In the genomic region with DNA sequence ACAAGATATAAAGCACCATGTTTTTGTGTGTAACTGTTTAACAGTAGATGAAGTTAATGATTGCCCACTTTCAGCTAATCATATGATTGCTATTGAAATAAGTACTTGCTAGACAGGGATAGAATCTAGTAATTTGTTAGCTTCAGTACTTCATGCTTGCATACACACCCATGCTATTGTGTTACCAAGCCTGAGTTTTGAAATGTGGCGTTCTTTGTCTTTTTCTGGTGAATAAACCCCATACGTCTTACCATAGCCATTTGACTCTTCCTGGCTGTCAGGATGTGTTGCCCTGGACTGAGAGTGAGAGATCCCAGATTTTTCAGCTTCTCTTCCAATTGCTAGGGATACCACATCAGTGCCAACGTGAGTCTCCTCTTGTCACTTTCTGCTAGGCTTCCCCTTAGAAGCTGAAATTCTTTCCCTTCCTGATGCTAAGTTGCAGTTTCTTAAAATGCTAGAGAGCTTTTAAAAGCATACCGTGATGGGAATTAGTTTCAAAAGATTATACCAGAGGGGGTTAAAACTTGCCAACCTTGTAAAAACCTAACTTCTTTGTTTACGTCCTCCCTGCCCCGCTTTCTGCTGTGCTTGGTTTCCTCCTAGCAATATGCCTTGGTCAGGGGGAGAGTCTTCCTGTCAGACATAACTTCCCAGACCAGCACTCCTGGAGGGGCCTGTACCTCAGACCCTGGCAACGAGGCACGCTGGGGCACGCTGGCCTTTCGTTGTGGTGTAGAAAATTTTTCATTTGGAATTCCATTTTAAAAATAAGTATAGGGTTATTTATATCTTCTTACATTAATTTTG, we compare ENCODE assay signal across 8 cellular contexts.
DNase-seq lines count a peak whose midpoint lies in the region; ATAC-seq and TF ChIP-seq lines count a peak whose summit lies in the region.

No MANE protein-coding gene starts in this region.

- TF ChIP-seq CTCF in stomach (IDR thresholded peaks at IDR 0.05) = no peak

- H3K4me3 ChIP-seq in adipocyte (ENCODE audit: low read length) (peak overlapping the region; percentile 64), stomach (no peak overlapping the region)

- H3K27ac ChIP-seq in stomach = peak overlapping the region; percentile 57 to 90 (median 80)

- H3K36me3 ChIP-seq in adipocyte (ENCODE audit: control insufficient read depth, insufficient read depth, low read length, severe bottlenecking) = no peaks in the 10 kb centered on the region
- no peaks in the 10 kb centered on the region for H3K36me3 ChIP-seq in stomach

- H3K9me3 ChIP-seq in adipocyte (ENCODE audit: control insufficient read depth, low read length) (no peaks in the 10 kb centered on the region), stomach (no peaks in the 10 kb centered on the region)

- TF ChIP-seq EP300 in stomach (IDR thresholded peaks at IDR 0.05) = no peak

- peak; percentile 57 for ATAC-seq in HG02759 (IDR thresholded peaks at IDR 0.05; ENCODE audit: unreplicated experiment)

- H3K4me1 ChIP-seq in adipocyte (ENCODE audit: control insufficient read depth, insufficient read depth, low read length) (peaks cover 55% of the 10 kb centered on the region), stomach (peaks cover 41 to 83% (median 66%) of the 10 kb centered on the region in 4 donors)

- H3K9ac ChIP-seq in adipocyte (ENCODE audit: low read length) = peak overlapping the region; percentile 60

- intact Hi-C loops in stomach (cut with DNase I; ENCODE audit: low total_unique reads) = loop anchor here (5.0 kb wide), 1 partner anchor 73 kb away; no protein-coding TSS in a partner anchor

- WGBS in stomach, 5 donors = 23 to 26% (median 26%) methylated on average over 10 of the region's 10 CpGs

- no peaks in the 10 kb centered on the region for H3K27me3 ChIP-seq in adipocyte (replicated peaks; ENCODE audit: control insufficient read depth, insufficient read depth, low read length)
- H3K27me3 ChIP-seq in stomach = no peaks in the 10 kb centered on the region

- peak; percentile 48 for DNase-seq in adipocyte (ENCODE audit: low read depth)
- peak; percentile 68 for DNase-seq in islet precursor cell
- no peak for DNase-seq in stomach
- DNase-seq in NCI-H2029 treated with DMSO at 0.1 percent for 48 hours (lab: John Stamatoyannopoulos, UW) = no peak
- no peak for DNase-seq in stimulated activated CD4-positive, alpha-beta T cell treated with anti-CD3 and anti-CD28 coated beads, Interleukin-2, amount 100 ng/mL, for 48 hours
- DNase-seq in stimulated activated CD4-positive, alpha-beta T cell treated with anti-CD3 and anti-CD28 coated beads, Interleukin-12 subunit alpha, Interleukin-12 subunit beta, amount 100 ng/mL, for 4 hours = no peak
- no peak for DNase-seq in SK-N-DZ (ENCODE audit: low spot score)

- TF ChIP-seq POLR2A in stomach (IDR thresholded peaks at IDR 0.05) = no peak

Comparison
In these comparisons a context has a peak if more than half of its experiments do, and no peak if none do; other contexts are left out.
1. DNase-seq: peak in adipocyte (single experiment) and islet precursor cell (single experiment); none in stomach (single experiment), NCI-H2029 treated with DMSO at 0.1 percent for 48 hours (single experiment), stimulated activated CD4-positive, alpha-beta T cell treated with anti-CD3 and anti-CD28 coated beads, Interleukin-2, amount 100 ng/mL, for 48 hours (0 of 2), stimulated activated CD4-positive, alpha-beta T cell treated with anti-CD3 and anti-CD28 coated beads, Interleukin-12 subunit alpha, Interleukin-12 subunit beta, amount 100 ng/mL, for 4 hours (single experiment) and SK-N-DZ (single experiment).